In the genomic region with DNA sequence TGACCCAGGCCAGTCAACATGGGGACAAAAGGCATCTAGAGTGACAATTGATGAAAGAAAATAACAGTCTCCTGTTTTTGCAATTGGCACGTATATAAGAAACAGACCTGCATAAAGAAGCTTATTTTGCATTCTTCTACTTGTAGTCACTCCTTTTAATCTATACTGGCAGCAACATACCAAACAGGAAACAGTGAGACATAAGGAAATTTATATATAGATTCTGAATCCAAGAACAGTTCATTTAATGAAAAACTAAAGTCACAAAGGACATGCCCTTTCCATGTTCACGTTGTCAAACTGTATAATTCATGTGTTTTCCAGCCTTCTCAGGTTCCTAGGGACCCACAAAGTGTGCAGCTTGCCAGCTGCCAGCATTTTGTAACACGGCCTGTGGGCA, we compare ENCODE assay signal across 20 cellular contexts.
DNase-seq lines count a peak whose midpoint lies in the region; ATAC-seq and TF ChIP-seq lines count a peak whose summit lies in the region.
"Had no signal": no experiment of that assay in that cellular context is flagged by ENCODE, and none has a peak within 500 bp of the region (broad histone marks: within the 10 kb centered on the region; RNA-seq: fewer than 3 reads in every experiment).

No MANE protein-coding gene starts in this region.

- H3K9me3 ChIP-seq in endocrine pancreas (ENCODE audit: control insufficient read depth, low read length) (no peaks in the 10 kb centered on the region), neural progenitor cell (ENCODE audit: low read depth) (no peaks in the 10 kb centered on the region)
- H3K9me3 ChIP-seq: BLaER1 treated with 17β-estradiol and CSF1 and Interleukin-3, amounts not matched to agents 10 nM and 100 nM; HAP-1; SK-N-SH had no signal

- H3K36me3 ChIP-seq in endocrine pancreas (ENCODE audit: control insufficient read depth, insufficient read depth, low read length), result no peaks in the 10 kb centered on the region
- H3K36me3 ChIP-seq in neural progenitor cell, result no peaks in the 10 kb centered on the region
- H3K36me3 ChIP-seq: BLaER1 treated with 17β-estradiol and CSF1 and Interleukin-3, amounts not matched to agents 10 nM and 100 nM; HAP-1 had no signal

- peaks cover 3% of the 10 kb centered on the region for H3K36me3 Mint-ChIP-seq in neural progenitor cell
- H3K36me3 Mint-ChIP-seq: CD8-positive, alpha-beta T cell had no signal

- peak overlapping the region; percentile 80 for H3K27ac Mint-ChIP-seq in neural progenitor cell
- H3K27ac Mint-ChIP-seq: CD8-positive, alpha-beta T cell had no signal

- DNase-seq in HS-5 (ENCODE audit: low read depth) (peak; percentile 62), NCI-H2171 treated with DMSO at 0.1 percent for 48 hours (lab: John Stamatoyannopoulos, UW) (peak; percentile 55), neural progenitor cell (ENCODE audit: low spot score) (no peak), Ammon's horn (ENCODE audit: low spot score) (no peak), NCI-H82 treated with DMSO at 0.1 percent for 48 hours (lab: John Stamatoyannopoulos, UW; ENCODE audit: unreplicated experiment) (no peak)
- DNase-seq: CD8-positive, alpha-beta T cell; DMS79 treated with DMSO at 0.1 percent for 48 hours; Kasumi-1; NCI-H1092 treated with DMSO at 0.1 percent for 48 hours; NCI-H146; NCI-H748 treated with DMSO at 0.1 percent for 48 hours; PC-3; RPMI8226; SHP77 treated with DMSO at 0.1 percent for 48 hours; SK-N-SH had no signal

- peaks cover 27% of the 10 kb centered on the region for H3K4me1 Mint-ChIP-seq in neural progenitor cell

- H3K27me3 ChIP-seq in endocrine pancreas (ENCODE audit: control insufficient read depth, insufficient read depth, low read length), result no peaks in the 10 kb centered on the region
- H3K27me3 ChIP-seq in neural progenitor cell, result no peaks in the 10 kb centered on the region
- H3K27me3 ChIP-seq: BLaER1 treated with 17β-estradiol and CSF1 and Interleukin-3, amounts not matched to agents 10 nM and 100 nM had no signal

- no peaks in the 10 kb centered on the region for H3K79me2 ChIP-seq in neural progenitor cell (ENCODE audit: low read depth)

- no peak for TF ChIP-seq CTCF in neural progenitor cell (IDR thresholded peaks at IDR 0.05)

- H3F3A ChIP-seq in neural progenitor cell (ENCODE audit: low read depth), result no peaks in the 10 kb centered on the region

- no peak overlapping the region for H3K27ac ChIP-seq in neural progenitor cell
- H3K27ac ChIP-seq: BLaER1 treated with 17β-estradiol and CSF1 and Interleukin-3, amounts not matched to agents 10 nM and 100 nM; HL-60 had no signal

- H3K4me3 ChIP-seq in endocrine pancreas (ENCODE audit: control insufficient read depth, insufficient read depth, low read length), result peak overlapping the region; percentile 6
- no peak overlapping the region for H3K4me3 ChIP-seq in neural progenitor cell
- H3K4me3 ChIP-seq: BLaER1 treated with 17β-estradiol and CSF1 and Interleukin-3, amounts not matched to agents 10 nM and 100 nM; HAP-1 had no signal

- no peak overlapping the region for H3K4me2 ChIP-seq in neural progenitor cell
- H3K4me2 ChIP-seq: BLaER1 treated with 17β-estradiol and CSF1 and Interleukin-3, amounts not matched to agents 10 nM and 100 nM; SK-N-SH had no signal

- H3K27me3 Mint-ChIP-seq in neural progenitor cell (ENCODE audit: insufficient read depth, low read depth), result no peaks in the 10 kb centered on the region

- no peaks in the 10 kb centered on the region for H3K9me3 Mint-ChIP-seq in neural progenitor cell

- H3K4me3 Mint-ChIP-seq in neural progenitor cell, result no peak overlapping the region
- H3K4me3 Mint-ChIP-seq: CD8-positive, alpha-beta T cell had no signal

- H3K4me1 ChIP-seq in endocrine pancreas (ENCODE audit: control insufficient read depth, insufficient read depth, low read length), result peaks cover 11% of the 10 kb centered on the region
- peaks cover 7% of the 10 kb centered on the region for H3K4me1 ChIP-seq in neural progenitor cell
- H3K4me1 ChIP-seq: BLaER1 treated with 17β-estradiol and CSF1 and Interleukin-3, amounts not matched to agents 10 nM and 100 nM; HAP-1 had no signal

- no peaks in the 10 kb centered on the region for H4K20me1 ChIP-seq in neural progenitor cell (ENCODE audit: low read depth)
- H4K20me1 ChIP-seq: BLaER1 treated with 17β-estradiol and CSF1 and Interleukin-3, amounts not matched to agents 10 nM and 100 nM had no signal

- ATAC-seq in HG02588 (IDR thresholded peaks at IDR 0.05; ENCODE audit: unreplicated experiment), result no peak
- ATAC-seq: CD8-positive, alpha-beta T cell; PC-3 had no signal

- H3K9ac ChIP-seq in endocrine pancreas (ENCODE audit: control insufficient read depth, insufficient read depth, low read length) (no peak overlapping the region), neural progenitor cell (no peak overlapping the region)
- H3K9ac ChIP-seq: BLaER1 treated with 17β-estradiol and CSF1 and Interleukin-3, amounts not matched to agents 10 nM and 100 nM; SK-N-SH had no signal

- no peak overlapping the region for H2AFZ ChIP-seq in neural progenitor cell (replicated peaks)

Comparison
In these comparisons a context has a peak if more than half of its experiments do, and no peak if none do; other contexts are left out.
1. DNase-seq: peak in HS-5 (single experiment) and NCI-H2171 treated with DMSO at 0.1 percent for 48 hours (single experiment); none in neural progenitor cell (single experiment), Ammon's horn (single experiment) and NCI-H82 treated with DMSO at 0.1 percent for 48 hours (single experiment).